In the genomic region with DNA sequence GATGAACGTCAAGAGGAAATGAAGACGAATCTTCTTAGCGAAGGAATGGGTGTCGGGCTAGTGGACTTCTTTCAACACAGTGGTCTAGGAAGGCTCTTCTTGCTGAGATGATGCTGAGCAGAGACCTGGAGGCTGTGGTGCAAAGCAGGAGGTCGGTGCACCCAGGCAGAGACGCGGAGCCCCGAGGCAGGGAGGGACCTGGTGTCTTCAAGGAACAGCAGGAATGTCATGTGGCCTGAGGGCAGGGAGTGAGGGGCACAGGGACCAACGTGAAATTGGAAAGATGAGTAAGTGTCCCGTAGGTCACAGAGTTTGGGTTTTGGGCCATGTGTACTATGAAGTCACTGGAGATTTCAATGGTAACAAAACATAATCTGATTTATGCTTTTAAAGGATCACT, we compare ENCODE assay signal across 22 cellular contexts. TPM values are rescaled to one million over a fixed set of nuclear protein-coding genes. Genes with fewer than 3 reads are reported as not detected.
DNase-seq lines count a peak whose midpoint lies in the region; ATAC-seq and TF ChIP-seq lines count a peak whose summit lies in the region.
"Had no signal": no experiment of that assay in that cellular context is flagged by ENCODE, and none has a peak within 500 bp of the region (broad histone marks: within the 10 kb centered on the region; RNA-seq: fewer than 3 reads in every experiment).

No MANE protein-coding gene starts in this region.

- intact Hi-C loops in natural killer cell (cut with micrococcal nuclease), result loop anchor here (5.0 kb wide), 2 partner anchors 48 to 68 kb away; no protein-coding TSS in a partner anchor

- no peaks in the 10 kb centered on the region for H3K9me3 Mint-ChIP-seq in natural killer cell treated with Interleukin-12 subunit alpha and Interleukin-12 subunit beta and Interleukin-15 and Interleukin-18, amount 100 ng/mL, for 72 hours
- H3K9me3 Mint-ChIP-seq in natural killer cell, result no peaks in the 10 kb centered on the region
- no peaks in the 10 kb centered on the region for H3K9me3 Mint-ChIP-seq in stimulated activated naive B cell treated with anti-CD40 and anti-IgM and Interleukin-4, amounts not matched to agents 10 μg/mL and 1 μg/mL and 100 μg/mL, for 72 hours
- no peaks in the 10 kb centered on the region for H3K9me3 Mint-ChIP-seq in activated CD8-positive, alpha-beta memory T cell treated with anti-CD3 and anti-CD28 coated beads, Interleukin-2, amount 10 ng/mL, durations not matched to agents 7 days and 5 days (ENCODE audit: low read depth)
- H3K9me3 Mint-ChIP-seq: CD4-positive, alpha-beta T cell; CD8-positive, alpha-beta memory T cell had no signal

- no peak for TF ChIP-seq CTCF in natural killer cell (IDR thresholded peaks at IDR 0.05)

- no peak overlapping the region for H3K27ac Mint-ChIP-seq in natural killer cell treated with Interleukin-12 subunit alpha and Interleukin-12 subunit beta and Interleukin-15 and Interleukin-18, amount 100 ng/mL, for 72 hours
- H3K27ac Mint-ChIP-seq in natural killer cell, result no peak overlapping the region
- peak overlapping the region; percentile 67 for H3K27ac Mint-ChIP-seq in stimulated activated naive B cell treated with anti-CD40 and anti-IgM and Interleukin-4, amounts not matched to agents 10 μg/mL and 1 μg/mL and 100 μg/mL, for 72 hours
- no peak overlapping the region for H3K27ac Mint-ChIP-seq in activated CD8-positive, alpha-beta memory T cell treated with anti-CD3 and anti-CD28 coated beads, Interleukin-2, amount 10 ng/mL, durations not matched to agents 7 days and 5 days
- H3K27ac Mint-ChIP-seq: CD14-positive monocyte; CD4-positive, alpha-beta T cell; CD8-positive, alpha-beta memory T cell; GM23338; H9 had no signal

- H3K4me3 Mint-ChIP-seq in natural killer cell treated with Interleukin-12 subunit alpha and Interleukin-12 subunit beta and Interleukin-15 and Interleukin-18, amount 100 ng/mL, for 72 hours, result peak overlapping the region; percentile 16
- H3K4me3 Mint-ChIP-seq in natural killer cell, result no peak overlapping the region
- H3K4me3 Mint-ChIP-seq in stimulated activated naive B cell treated with anti-CD40 and anti-IgM and Interleukin-4, amounts not matched to agents 10 μg/mL and 1 μg/mL and 100 μg/mL, for 72 hours, result no peak overlapping the region
- H3K4me3 Mint-ChIP-seq in activated CD8-positive, alpha-beta memory T cell treated with anti-CD3 and anti-CD28 coated beads, Interleukin-2, amount 10 ng/mL, durations not matched to agents 7 days and 5 days, result no peak overlapping the region
- H3K4me3 Mint-ChIP-seq: CD4-positive, alpha-beta T cell; GM23338; H9 had no signal

- CTCF ChIA-PET in activated CD8-positive, alpha-beta memory T cell treated with anti-CD3 and anti-CD28 coated beads, Interleukin-2, amount 10 ng/mL, durations not matched to agents 7 days and 5 days (lab: Charles Lee), result no interaction called here

- no peak for ATAC-seq in natural killer cell treated with Interleukin-12 subunit alpha and Interleukin-12 subunit beta and Interleukin-15 and Interleukin-18, amount 100 ng/mL, for 72 hours
- ATAC-seq in natural killer cell, result no peak
- ATAC-seq in stimulated activated naive B cell treated with anti-CD40 and anti-IgM and Interleukin-4, amounts not matched to agents 10 μg/mL and 1 μg/mL and 100 μg/mL, for 72 hours (replicated peaks), result no peak
- ATAC-seq in activated CD8-positive, alpha-beta memory T cell treated with anti-CD3 and anti-CD28 coated beads, Interleukin-2, amount 10 ng/mL, durations not matched to agents 7 days and 5 days, result no peak
- ATAC-seq: GM12878, GM23338, HCT116 had no signal

- DNase-seq in natural killer cell treated with Interleukin-12 subunit alpha and Interleukin-12 subunit beta and Interleukin-15 and Interleukin-18, amount 100 ng/mL, for 72 hours (ENCODE audit: low spot score), result no peak
- DNase-seq in natural killer cell, result no peak
- peak; percentile 43 for DNase-seq in mesenteric fat pad (ENCODE audit: low spot score)
- DNase-seq in stimulated activated naive B cell treated with anti-CD40 and anti-IgM and Interleukin-4, amounts not matched to agents 10 μg/mL and 1 μg/mL and 100 μg/mL, for 72 hours, result no peak
- DNase-seq in activated CD8-positive, alpha-beta memory T cell treated with anti-CD3 and anti-CD28 coated beads, Interleukin-2, amount 50 U/mL, for 4 hours, result no peak
- no peak for DNase-seq in activated CD8-positive, alpha-beta memory T cell treated with anti-CD3 and anti-CD28 coated beads, Interleukin-2, amount 10 ng/mL, durations not matched to agents 7 days and 5 days
- DNase-seq: 8988T; ACHN; AML-193; BE2C; CD4-positive, alpha-beta T cell; CD8-positive, alpha-beta memory T cell; DMS 273 treated with DMSO at 0.1 percent for 48 hours; DMS79; EL; GDM1; H9 had no signal

- H3K36me3 Mint-ChIP-seq in natural killer cell treated with Interleukin-12 subunit alpha and Interleukin-12 subunit beta and Interleukin-15 and Interleukin-18, amount 100 ng/mL, for 72 hours, result no peaks in the 10 kb centered on the region
- no peaks in the 10 kb centered on the region for H3K36me3 Mint-ChIP-seq in natural killer cell
- peaks cover 0 to 2% of the 10 kb centered on the region in 2 donors for H3K36me3 Mint-ChIP-seq in stimulated activated naive B cell treated with anti-CD40 and anti-IgM and Interleukin-4, amounts not matched to agents 10 μg/mL and 1 μg/mL and 100 μg/mL, for 72 hours
- no peaks in the 10 kb centered on the region for H3K36me3 Mint-ChIP-seq in activated CD8-positive, alpha-beta memory T cell treated with anti-CD3 and anti-CD28 coated beads, Interleukin-2, amount 10 ng/mL, durations not matched to agents 7 days and 5 days
- H3K36me3 Mint-ChIP-seq: CD8-positive, alpha-beta memory T cell had no signal

- peaks cover 9 to 32% of the 10 kb centered on the region in 2 donors for H3K27me3 Mint-ChIP-seq in natural killer cell treated with Interleukin-12 subunit alpha and Interleukin-12 subunit beta and Interleukin-15 and Interleukin-18, amount 100 ng/mL, for 72 hours
- H3K27me3 Mint-ChIP-seq in natural killer cell (ENCODE audit: low read depth in 2 of 2), result peaks cover 23% of the 10 kb centered on the region in 2 donors
- H3K27me3 Mint-ChIP-seq in stimulated activated naive B cell treated with anti-CD40 and anti-IgM and Interleukin-4, amounts not matched to agents 10 μg/mL and 1 μg/mL and 100 μg/mL, for 72 hours, result peaks cover 26 to 52% of the 10 kb centered on the region in 2 donors
- H3K27me3 Mint-ChIP-seq in activated CD8-positive, alpha-beta memory T cell treated with anti-CD3 and anti-CD28 coated beads, Interleukin-2, amount 10 ng/mL, durations not matched to agents 7 days and 5 days, result peaks cover 36% of the 10 kb centered on the region

- peaks cover 42 to 51% of the 10 kb centered on the region in 2 donors for H3K4me1 Mint-ChIP-seq in natural killer cell treated with Interleukin-12 subunit alpha and Interleukin-12 subunit beta and Interleukin-15 and Interleukin-18, amount 100 ng/mL, for 72 hours (ENCODE audit: low read depth in 2 of 2)
- H3K4me1 Mint-ChIP-seq in natural killer cell, result peaks cover 33 to 53% of the 10 kb centered on the region in 2 donors
- peaks cover 17 to 39% of the 10 kb centered on the region in 2 donors for H3K4me1 Mint-ChIP-seq in stimulated activated naive B cell treated with anti-CD40 and anti-IgM and Interleukin-4, amounts not matched to agents 10 μg/mL and 1 μg/mL and 100 μg/mL, for 72 hours
- H3K4me1 Mint-ChIP-seq in activated CD8-positive, alpha-beta memory T cell treated with anti-CD3 and anti-CD28 coated beads, Interleukin-2, amount 10 ng/mL, durations not matched to agents 7 days and 5 days, result peaks cover 33% of the 10 kb centered on the region

RNA-seq across cellular contexts. Expression of gene CDC42EP5, which starts 11.4 kb away (rescaled TPM):
- not detected for total RNA-seq in natural killer cell treated with Interleukin-12 subunit alpha and Interleukin-12 subunit beta and Interleukin-15 and Interleukin-18, amount 100 ng/mL, for 72 hours
- total RNA-seq in natural killer cell, result not detected
- 38.1 TPM for total RNA-seq in mesenteric fat pad
- under 1 TPM in 1 of 2 experiments, not detected in 1; 0.61 TPM for total RNA-seq in activated CD8-positive, alpha-beta memory T cell treated with anti-CD3 and anti-CD28 coated beads, Interleukin-2, amount 10 ng/mL, durations not matched to agents 7 days and 5 days
- total RNA-seq: CD4-positive, alpha-beta T cell had no signal

RNA-seq across cellular contexts. Expression of gene LAIR2, which starts 18.2 kb away (rescaled TPM):
- 10 to 100 TPM; 18.4 to 48.0 TPM for total RNA-seq in natural killer cell treated with Interleukin-12 subunit alpha and Interleukin-12 subunit beta and Interleukin-15 and Interleukin-18, amount 100 ng/mL, for 72 hours
- total RNA-seq in natural killer cell, result 10 to 100 TPM; 44.1 to 67.7 (median 53.3) TPM
- 1.7 TPM for total RNA-seq in mesenteric fat pad
- total RNA-seq in activated CD8-positive, alpha-beta memory T cell treated with anti-CD3 and anti-CD28 coated beads, Interleukin-2, amount 10 ng/mL, durations not matched to agents 7 days and 5 days, result 1 to 10 TPM; 1.4 to 6.8 TPM
- total RNA-seq: GM12878, GM23338, H4, H9 had no signal

RNA-seq across cellular contexts. Expression of gene LENG9, which starts 20.9 kb away (rescaled TPM):
- 1 to 10 TPM; 6.0 to 9.9 TPM for total RNA-seq in natural killer cell treated with Interleukin-12 subunit alpha and Interleukin-12 subunit beta and Interleukin-15 and Interleukin-18, amount 100 ng/mL, for 72 hours
- total RNA-seq in natural killer cell (1 to 10 TPM; 3.2 to 5.6 (median 4.3) TPM), mesenteric fat pad (8.3 TPM)
- 1 to 10 TPM; 6.3 to 7.2 TPM for total RNA-seq in activated CD8-positive, alpha-beta memory T cell treated with anti-CD3 and anti-CD28 coated beads, Interleukin-2, amount 10 ng/mL, durations not matched to agents 7 days and 5 days

RNA-seq across cellular contexts. Expression of gene LENG8, which starts 35.5 kb away (rescaled TPM):
- total RNA-seq in natural killer cell treated with Interleukin-12 subunit alpha and Interleukin-12 subunit beta and Interleukin-15 and Interleukin-18, amount 100 ng/mL, for 72 hours, result 100 to 1,000 TPM; 205 to 292 TPM
- 100 to 1,000 TPM; 479 to 563 (median 507) TPM for total RNA-seq in natural killer cell
- 141 TPM for total RNA-seq in mesenteric fat pad
- total RNA-seq in activated CD8-positive, alpha-beta memory T cell treated with anti-CD3 and anti-CD28 coated beads, Interleukin-2, amount 10 ng/mL, durations not matched to agents 7 days and 5 days, result 100 to 1,000 TPM; 191 to 282 TPM

Comparison
In these comparisons a context has a peak if more than half of its experiments do, and no peak if none do; other contexts are left out.
1. RNA of gene CDC42EP5, which starts 11.4 kb away (total RNA-seq): 38.1 TPM in mesenteric fat pad (single experiment); 0.61 TPM in activated CD8-positive, alpha-beta memory T cell treated with anti-CD3 and anti-CD28 coated beads, Interleukin-2, amount 10 ng/mL, durations not matched to agents 7 days and 5 days, not detected in natural killer cell treated with Interleukin-12 subunit alpha and Interleukin-12 subunit beta and Interleukin-15 and Interleukin-18, amount 100 ng/mL, for 72 hours and not detected in natural killer cell; every median in the first group is over 10 times any median in the second.